In genomic region chr12:41225179-41225578, GRCh38 we compare ENCODE assay signal across 1 cellular context.
A peak's percentile ranks its signal among the peaks of the same experiment; 100 is the strongest.
TF ChIP-seq lines count a peak whose summit lies in the region.

No MANE protein-coding gene starts in this region.

TF ChIP-seq in HepG2, 621 proteins besides CTCF, POLR2A, EP300 and RAD21 (continued from another document):
- no peak for TF ChIP-seq ZBTB40 (IDR thresholded peaks at IDR 0.05)
- TF ChIP-seq ZBTB40 (CRISPR knock-in tag; IDR thresholded peaks at IDR 0.05) = no peak
- TF ChIP-seq ATF7 (IDR thresholded peaks at IDR 0.05) = peak; percentile 72
- TF ChIP-seq ATF7 (CRISPR knock-in tag; IDR thresholded peaks at IDR 0.05) = no peak
- TF ChIP-seq HNF1A (IDR thresholded peaks at IDR 0.05; ENCODE audit: low read depth) = no peak
- TF ChIP-seq HNF1A (CRISPR knock-in tag; IDR thresholded peaks at IDR 0.05; ENCODE audit: borderline replicate concordance) = no peak
- TF ChIP-seq SP4 (CRISPR knock-in tag; IDR thresholded peaks at IDR 0.05) = no peak
